Comparison of ENCODE assay signal across 8 cellular contexts in the genomic region with DNA sequence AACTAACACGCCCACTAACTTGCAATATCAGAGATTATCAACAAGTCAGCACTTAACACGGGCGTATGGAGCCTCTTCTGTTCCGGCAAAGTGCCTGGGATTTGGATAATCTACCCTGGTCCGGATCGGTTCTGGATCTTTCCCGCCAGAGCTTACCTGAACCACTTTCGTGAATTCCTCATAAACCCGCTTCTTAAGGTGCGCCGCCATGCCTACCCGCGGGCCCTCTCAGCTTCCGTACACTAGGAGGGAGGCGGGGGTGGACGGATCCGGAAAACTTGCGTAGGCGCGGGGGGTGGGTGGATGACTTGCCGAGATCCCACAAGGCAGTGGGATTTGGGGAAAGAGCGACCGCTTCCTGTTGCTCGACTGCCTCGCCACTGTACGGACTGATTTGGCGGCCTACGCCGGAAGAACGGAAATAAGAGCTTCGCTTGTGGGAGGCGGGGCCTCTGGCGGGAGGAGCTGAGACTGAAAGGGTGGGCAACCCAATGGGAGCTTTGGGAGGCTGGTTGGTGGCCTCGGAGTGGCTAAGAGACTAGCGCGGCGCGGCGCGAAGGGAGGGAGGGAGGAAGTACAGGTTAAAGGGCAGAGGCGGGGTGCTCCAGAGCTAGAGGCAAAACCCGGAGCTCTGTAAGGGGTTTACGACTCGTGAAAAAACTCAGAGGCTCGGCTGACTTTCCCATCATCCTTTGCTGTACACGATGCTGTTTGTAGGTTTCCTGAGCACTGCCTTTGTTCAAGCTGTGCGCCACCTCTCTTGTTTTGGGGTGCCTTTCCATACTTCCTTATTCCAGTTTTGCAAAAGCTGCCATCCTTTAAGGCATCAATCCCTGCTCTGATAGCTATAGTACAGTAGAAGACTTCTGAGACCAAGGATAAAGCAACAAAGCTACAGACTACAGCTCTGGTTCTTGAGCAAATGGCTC. TPM values are rescaled to one million over a fixed set of nuclear protein-coding genes. Genes with fewer than 3 reads are reported as not detected.
DNase-seq lines count a peak whose midpoint lies in the region; ATAC-seq lines count a peak whose summit lies in the region.

A gene with protein sequence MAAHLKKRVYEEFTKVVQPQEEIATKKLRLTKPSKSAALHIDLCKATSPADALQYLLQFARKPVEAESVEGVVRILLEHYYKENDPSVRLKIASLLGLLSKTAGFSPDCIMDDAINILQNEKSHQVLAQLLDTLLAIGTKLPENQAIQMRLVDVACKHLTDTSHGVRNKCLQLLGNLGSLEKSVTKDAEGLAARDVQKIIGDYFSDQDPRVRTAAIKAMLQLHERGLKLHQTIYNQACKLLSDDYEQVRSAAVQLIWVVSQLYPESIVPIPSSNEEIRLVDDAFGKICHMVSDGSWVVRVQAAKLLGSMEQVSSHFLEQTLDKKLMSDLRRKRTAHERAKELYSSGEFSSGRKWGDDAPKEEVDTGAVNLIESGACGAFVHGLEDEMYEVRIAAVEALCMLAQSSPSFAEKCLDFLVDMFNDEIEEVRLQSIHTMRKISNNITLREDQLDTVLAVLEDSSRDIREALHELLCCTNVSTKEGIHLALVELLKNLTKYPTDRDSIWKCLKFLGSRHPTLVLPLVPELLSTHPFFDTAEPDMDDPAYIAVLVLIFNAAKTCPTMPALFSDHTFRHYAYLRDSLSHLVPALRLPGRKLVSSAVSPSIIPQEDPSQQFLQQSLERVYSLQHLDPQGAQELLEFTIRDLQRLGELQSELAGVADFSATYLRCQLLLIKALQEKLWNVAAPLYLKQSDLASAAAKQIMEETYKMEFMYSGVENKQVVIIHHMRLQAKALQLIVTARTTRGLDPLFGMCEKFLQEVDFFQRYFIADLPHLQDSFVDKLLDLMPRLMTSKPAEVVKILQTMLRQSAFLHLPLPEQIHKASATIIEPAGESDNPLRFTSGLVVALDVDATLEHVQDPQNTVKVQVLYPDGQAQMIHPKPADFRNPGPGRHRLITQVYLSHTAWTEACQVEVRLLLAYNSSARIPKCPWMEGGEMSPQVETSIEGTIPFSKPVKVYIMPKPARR (minus strand): TSS at position 235 of the 929 bp plus-strand sequence. CDS start 25 bp downstream, at position 210.

- intact Hi-C loops in aorta (cut with DNase I) = loop anchor here (1.0 to 10.0 kb wide), 4 partner anchors 48 to 173 kb away; a partner anchor contains a TSS

- no peaks in the 10 kb centered on the region for H3K9me3 ChIP-seq in aorta (ENCODE audit: control insufficient read depth, low read length)

- H3K9ac ChIP-seq in rectal smooth muscle tissue (ENCODE audit: low read length) = peak within 1 kb of the TSS; percentile 20

- H3K27ac ChIP-seq in rectal smooth muscle tissue (ENCODE audit: low read depth, low read length) (peak within 1 kb of the TSS; percentile 90), aorta (ENCODE audit: low read depth in 1 of 2, low read length in 2 of 2) (peak within 1 kb of the TSS in 1 of 2 donors; percentile 78)

- peaks cover 2% of the 10 kb centered on the region for H3K36me3 ChIP-seq in rectal smooth muscle tissue (ENCODE audit: control insufficient read depth, insufficient read depth, low read length)
- peaks cover 0 to 4% of the 10 kb centered on the region in 2 donors for H3K36me3 ChIP-seq in aorta (ENCODE audit: control insufficient read depth in 1 of 2, insufficient read depth in 2 of 2, low read length in 1 of 2)

- ATAC-seq in GM18508 (IDR thresholded peaks at IDR 0.05; ENCODE audit: insufficient read depth, unreplicated experiment) (peak; percentile 90), HG03025 (IDR thresholded peaks at IDR 0.05; ENCODE audit: low FRiP score, unreplicated experiment) (peak; percentile 98), aorta (ENCODE audit: low FRiP score) (peak; percentile 99)

- peak within 1 kb of the TSS; percentile 66 for H3K4me3 ChIP-seq in rectal smooth muscle tissue (ENCODE audit: low read length)
- H3K4me3 ChIP-seq in aorta (ENCODE audit: low read length in 2 of 2) = peak within 1 kb of the TSS; percentile 79 to 97

- DNase-seq in NCI-H2081 (lab: John Stamatoyannopoulos, UW) (peak; percentile 99 to 100), T1000 (lab: John Stamatoyannopoulos, UW) (peak; percentile 98), astrocyte of the hippocampus (ENCODE audit: low read depth, low spot score) (peak; percentile 100), hepatic stellate cell (ENCODE audit: low spot score) (peak; percentile 88), aorta (peak; percentile 99 to 100)

- 1% methylated on average over 47 of the region's 47 CpGs for WGBS in aorta, 2 donors

- H3K4me1 ChIP-seq in rectal smooth muscle tissue (ENCODE audit: control insufficient read depth, insufficient read depth, low read length) (peaks cover 6% of the 10 kb centered on the region), aorta (ENCODE audit: control insufficient read depth in 1 of 2, insufficient read depth in 2 of 2, low read length in 2 of 2) (no peaks in the 10 kb centered on the region)

- H3K27me3 ChIP-seq in rectal smooth muscle tissue (ENCODE audit: control insufficient read depth, insufficient read depth, low read length) (no peaks in the 10 kb centered on the region), aorta (ENCODE audit: control insufficient read depth in 1 of 2, insufficient read depth in 2 of 2, low read length in 1 of 2) (no peaks in the 10 kb centered on the region)

RNA-seq across cellular contexts. Expression of the gene that starts here (rescaled TPM):
- total RNA-seq in aorta = 10 to 100 TPM; 25.4 to 40.2 TPM
- 10 to 100 TPM; 11.6 to 37.1 TPM for polyA plus RNA-seq in aorta
